8 cellular contexts compared by ENCODE assay signal in the genomic region with DNA sequence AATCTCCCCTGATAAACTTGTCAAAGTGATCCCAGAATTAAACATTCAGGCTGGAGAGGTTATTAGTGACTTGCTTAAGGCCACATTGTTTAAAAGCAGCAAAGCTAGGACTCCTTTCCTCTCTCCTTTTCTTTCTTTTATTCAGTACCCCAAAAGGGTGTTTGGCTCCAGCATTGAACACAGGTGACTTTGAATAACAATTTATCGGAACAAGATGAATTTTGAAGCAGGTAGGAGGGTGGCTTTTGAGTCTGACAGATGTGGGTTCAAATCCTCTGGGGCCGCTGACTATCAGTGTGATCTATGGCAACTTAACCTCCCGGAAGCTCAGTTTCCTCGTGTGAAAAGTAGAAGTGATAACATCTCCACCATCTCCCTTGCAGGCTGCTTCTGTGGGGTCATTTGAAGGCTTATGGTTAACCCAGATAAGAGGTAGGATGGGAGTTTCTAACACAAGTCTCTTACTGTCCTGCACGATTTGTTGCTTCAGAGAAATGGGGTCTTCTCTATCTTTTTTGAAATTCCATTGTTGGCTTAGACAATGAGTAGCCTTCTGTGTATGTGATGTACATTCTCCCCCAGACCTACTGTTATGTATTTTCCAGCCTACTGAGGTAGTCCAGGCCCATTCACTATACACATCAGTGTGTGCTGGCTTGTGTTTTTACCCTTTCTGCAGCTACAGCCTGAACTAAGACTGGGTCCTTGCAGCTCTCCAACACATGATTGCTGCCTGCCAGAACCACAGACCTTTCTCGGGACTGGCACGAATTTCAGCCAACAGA. TPM values are rescaled to one million over a fixed set of nuclear protein-coding genes. Genes with fewer than 3 reads are reported as not detected.
DNase-seq lines count a peak whose midpoint lies in the region; ATAC-seq and TF ChIP-seq lines count a peak whose summit lies in the region.

No MANE protein-coding gene starts in this region.

- H3K27ac Mint-ChIP-seq in osteocyte (ENCODE audit: unreplicated experiment), result peak overlapping the region; percentile 87

- peak overlapping the region; percentile 45 for H3K9ac ChIP-seq in DND-41 (ENCODE audit: low read depth, low read length)

- no TSS peak for BruUV-seq in OCI-LY7 (replicated peaks; lab: Mats Ljungman, UMichigan)

- no peaks in the 10 kb centered on the region for H3K9me3 Mint-ChIP-seq in osteocyte (ENCODE audit: unreplicated experiment)

- TF ChIP-seq CTCF in DND-41 (IDR thresholded peaks at IDR 0.05; ENCODE audit: borderline replicate concordance, extremely low read depth, low read length, poor library complexity, severe bottlenecking) (no peak), OCI-LY7 (conservative IDR thresholded peaks at IDR 0.05; ENCODE audit: low read length) (no peak), breast epithelium (IDR thresholded peaks at IDR 0.05) (no peak), osteocyte (IDR thresholded peaks at IDR 0.05) (no peak)

- no peaks in the 10 kb centered on the region for H3K9me2 ChIP-seq in OCI-LY7 (ENCODE audit: insufficient read depth, low read length)

- H3K27me3 ChIP-seq in DND-41 (ENCODE audit: insufficient read depth, low read length, poor library complexity) (no peaks in the 10 kb centered on the region), breast epithelium (no peaks in the 10 kb centered on the region)

- H3K9me3 ChIP-seq in DND-41 (ENCODE audit: insufficient read depth, low read length, severe bottlenecking) (no peaks in the 10 kb centered on the region), OCI-LY7 (ENCODE audit: low read length) (no peaks in the 10 kb centered on the region), breast epithelium (no peaks in the 10 kb centered on the region)

- intact Hi-C loops in OCI-LY7 (cut with micrococcal nuclease; ENCODE audit: unreplicated experiment), result no loop called here
- intact Hi-C loops in breast epithelium (cut with DNase I; ENCODE audit: low total_unique reads), result no loop called here

- no peaks in the 10 kb centered on the region for H3K36me3 Mint-ChIP-seq in osteocyte (ENCODE audit: unreplicated experiment)

- H3K4me1 ChIP-seq in DND-41 (ENCODE audit: insufficient read depth, low read length), result peaks cover 53% of the 10 kb centered on the region
- H3K4me1 ChIP-seq in OCI-LY7 (ENCODE audit: insufficient read depth, low read length, poor library complexity, severe bottlenecking), result no peaks in the 10 kb centered on the region
- H3K4me1 ChIP-seq in breast epithelium, result peaks cover 0 to 4% of the 10 kb centered on the region in 2 donors

- peak overlapping the region; percentile 30 for H2AFZ ChIP-seq in DND-41 (ENCODE audit: low read depth, low read length)
- H2AFZ ChIP-seq in OCI-LY7 (ENCODE audit: low read length), result peak overlapping the region; percentile 57; the same call in 1 of the 2 replicates

- peaks cover 34% of the 10 kb centered on the region for H3K4me1 Mint-ChIP-seq in osteocyte (ENCODE audit: unreplicated experiment)

- no peak overlapping the region for H3K4me3 Mint-ChIP-seq in osteocyte (ENCODE audit: unreplicated experiment)

- peak overlapping the region in 1 of 2 experiments; percentile 45; a peak in 2 of 4 replicates for H3K4me3 ChIP-seq in DND-41 (ENCODE audit: low read depth in 1 of 2, low read length in 2 of 2)
- no peak overlapping the region for H3K4me3 ChIP-seq in OCI-LY7 (ENCODE audit: low read depth, low read length, poor library complexity, severe bottlenecking)
- no peak overlapping the region for H3K4me3 ChIP-seq in breast epithelium

- H3K36me3 ChIP-seq in DND-41 (ENCODE audit: insufficient read depth, low read length) (no peaks in the 10 kb centered on the region), OCI-LY7 (ENCODE audit: insufficient read depth, low read length) (no peaks in the 10 kb centered on the region), breast epithelium (no peaks in the 10 kb centered on the region)

- H3K4me2 ChIP-seq in DND-41 (ENCODE audit: insufficient read depth, low read length) (peak overlapping the region; percentile 58), OCI-LY7 (ENCODE audit: low read length) (no peak overlapping the region)

- ATAC-seq in DND-41 (ENCODE audit: insufficient read depth, low read depth), result peak; percentile 80
- ATAC-seq in HG03565 (IDR thresholded peaks at IDR 0.05; ENCODE audit: unreplicated experiment), result no peak
- ATAC-seq in HG02938 (IDR thresholded peaks at IDR 0.05; ENCODE audit: unreplicated experiment), result no peak
- ATAC-seq in HG02642 (IDR thresholded peaks at IDR 0.05; ENCODE audit: poor library complexity, unreplicated experiment), result no peak

- H3K79me2 ChIP-seq in DND-41 (ENCODE audit: insufficient read depth, low read length) (no peaks in the 10 kb centered on the region), OCI-LY7 (ENCODE audit: insufficient read depth, low read depth, low read length) (no peaks in the 10 kb centered on the region)

- CTCF ChIA-PET in OCI-LY7 (lab: Charles Lee; ENCODE audit: unreplicated experiment), result no interaction called here

- H3K27me3 Mint-ChIP-seq in osteocyte (ENCODE audit: unreplicated experiment), result no peaks in the 10 kb centered on the region

- no peak for TF ChIP-seq POLR2A in breast epithelium (IDR thresholded peaks at IDR 0.05)

- H4K20me1 ChIP-seq in DND-41 (ENCODE audit: insufficient read depth, low read length) (no peaks in the 10 kb centered on the region), OCI-LY7 (ENCODE audit: insufficient read depth, low read length) (no peaks in the 10 kb centered on the region)

- POLR2A ChIA-PET in OCI-LY7 (lab: Charles Lee), result no interaction called here

- peak; percentile 83 for DNase-seq in DND-41
- no peak for DNase-seq in OCI-LY7 (ENCODE audit: low spot score)
- DNase-seq in breast epithelium (ENCODE audit: low spot score in 2 of 2), result no peak
- DNase-seq in osteocyte (ENCODE audit: extremely low spot score, unreplicated experiment), result no peak
- DNase-seq in NCI-H69 (lab: John Stamatoyannopoulos, UW), result no peak

- H3K27ac ChIP-seq in DND-41 (ENCODE audit: low read length) (peak overlapping the region; percentile 86), OCI-LY7 (ENCODE audit: low read depth, low read length, poor library complexity, severe bottlenecking) (no peak overlapping the region), breast epithelium (peak overlapping the region; percentile 66 to 78)

RNA-seq across cellular contexts. Expression of a gene that starts 29.0 kb away (rescaled TPM):
- 7.7 and 8.1 TPM in 2 replicates for total RNA-seq in OCI-LY7 (2014; rRNA removed; shearing (Covaris generic))
- total RNA-seq in OCI-LY7 (2022) (4.2 and 5.3 TPM in 2 replicates), breast epithelium (100 to 1,000 TPM; 119 to 880 (median 379) TPM), osteocyte (115 and 134 TPM in 2 replicates)

RNA-seq across cellular contexts. Expression of a gene that starts 55.0 kb away (rescaled TPM):
- total RNA-seq in OCI-LY7 (2014; rRNA removed; shearing (Covaris generic)), result 21.3 and 23.9 TPM in 2 replicates
- total RNA-seq in OCI-LY7 (2022), result 48.8 and 53.2 TPM in 2 replicates
- 10 to 100 TPM; 24.8 to 54.0 (median 52.4) TPM for total RNA-seq in breast epithelium
- total RNA-seq in osteocyte, result 38.6 and 39.5 TPM in 2 replicates

Comparison
In these comparisons a context has a peak if more than half of its experiments do, and no peak if none do; other contexts are left out.
1. RNA of a gene that starts 29.0 kb away (total RNA-seq): 119 to 880 TPM in breast epithelium and 115 to 134 TPM in osteocyte; 4.2 to 8.1 TPM in OCI-LY7; every median in the first group is over 10 times any median in the second.